10 cellular contexts compared by ENCODE assay signal in the genomic region with DNA sequence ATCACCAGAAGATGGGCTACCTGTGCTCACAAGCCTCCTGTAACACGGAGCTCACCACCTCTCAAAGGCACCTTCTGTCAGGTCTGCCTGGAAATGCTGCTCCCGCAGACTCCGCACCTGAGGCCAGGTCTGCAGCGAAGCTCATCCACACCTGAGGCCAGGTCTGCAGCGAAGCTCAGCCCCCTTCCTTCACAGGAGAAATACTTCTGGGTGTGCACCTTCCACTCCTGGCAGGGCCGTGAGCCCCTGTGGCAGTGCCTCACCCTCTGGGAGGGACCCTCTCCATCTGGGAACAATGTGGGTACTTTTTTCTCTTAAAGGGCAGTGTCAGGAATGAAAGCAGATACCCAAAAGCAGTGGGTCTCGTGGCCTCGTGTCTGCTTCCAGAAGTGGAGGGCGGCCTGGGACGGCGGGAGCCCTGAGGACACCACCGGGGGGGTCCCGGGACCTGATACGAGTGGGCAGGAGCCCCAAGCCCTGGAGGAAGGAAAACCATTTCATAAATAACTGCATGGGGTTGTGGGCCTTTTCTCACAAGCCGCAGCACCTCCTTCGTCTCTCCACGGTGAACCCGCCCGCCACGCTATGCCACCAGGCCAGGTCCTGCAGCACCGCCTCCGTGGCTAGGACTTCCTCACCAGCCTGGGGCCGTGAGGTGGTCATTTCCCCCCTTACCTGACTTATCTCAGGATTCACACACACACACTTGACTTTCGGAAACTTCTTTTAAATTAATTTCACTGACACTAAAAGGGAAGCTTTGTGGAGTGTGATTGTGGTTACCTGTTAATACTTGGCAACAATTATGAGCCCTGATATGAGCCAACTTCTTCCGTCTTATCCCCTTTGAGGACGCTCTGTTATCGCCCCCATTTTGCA. TPM values are rescaled to one million over a fixed set of nuclear protein-coding genes. Genes with fewer than 3 reads are reported as not detected.
DNase-seq lines count a peak whose midpoint lies in the region; ATAC-seq, FAIRE-seq and TF ChIP-seq lines count a peak whose summit lies in the region.
"Had no signal": no experiment of that assay in that cellular context is flagged by ENCODE, and none has a peak within 500 bp of the region (broad histone marks: within the 10 kb centered on the region; RNA-seq: fewer than 3 reads in every experiment).

No MANE protein-coding gene starts in this region.

- TF ChIP-seq EP300 in K562 (IDR thresholded peaks at IDR 0.05; ENCODE audit: low read length) = no peak
- TF ChIP-seq EP300 in neural cell (conservative IDR thresholded peaks at IDR 0.05; ENCODE audit: poor library complexity, severe bottlenecking) = no peak

- H3K4me3 ChIP-seq in Caco-2 (ENCODE audit: low read depth, low read length) = peak overlapping the region; percentile 81
- peak overlapping the region; percentile 68 for H3K4me3 ChIP-seq in K562
- H3K4me3 ChIP-seq in neural cell (ENCODE audit: low read length) = peak overlapping the region; percentile 87

- H3K27ac Mint-ChIP-seq in Caco-2 (ENCODE audit: unreplicated experiment) = no peak overlapping the region

- TF ChIP-seq POLR2A in K562 (conservative IDR thresholded peaks at IDR 0.05) = no peak

- peak; percentile 66 for FAIRE-seq in K562 (lab: Jason Lieb, UNC)

- H3K4me2 ChIP-seq in K562 (ENCODE audit: insufficient read depth, low read length) (peak overlapping the region; percentile 70), neural cell (ENCODE audit: low read length) (no peak overlapping the region)

- H3K27me3 Mint-ChIP-seq in Caco-2 (ENCODE audit: insufficient read depth, unreplicated experiment) = peaks cover 5% of the 10 kb centered on the region

- H3K36me3 ChIP-seq in Caco-2 (ENCODE audit: control insufficient read depth, insufficient read depth, low read length) = no peaks in the 10 kb centered on the region
- peaks cover 22% of the 10 kb centered on the region; the same call in 1 of the 3 replicates for H3K36me3 ChIP-seq in K562 (ENCODE audit: control insufficient read depth, insufficient read depth, low read length)
- H3K36me3 ChIP-seq in neural cell (ENCODE audit: insufficient read depth, low read length) = no peaks in the 10 kb centered on the region

- H3K4me1 Mint-ChIP-seq in Caco-2 (ENCODE audit: low read depth, unreplicated experiment) = peaks cover 2% of the 10 kb centered on the region

- peak overlapping the region; percentile 81 for H3K4me3 Mint-ChIP-seq in Caco-2 (ENCODE audit: unreplicated experiment)

- intact Hi-C loops in Caco-2 (cut with micrococcal nuclease; ENCODE audit: unreplicated experiment) (no loop called here), K562 (cut with micrococcal nuclease) (no loop called here)

- H3K27me3 ChIP-seq in Caco-2 (replicated peaks; ENCODE audit: control insufficient read depth, insufficient read depth, low read length) = no peaks in the 10 kb centered on the region
- H3K27me3 ChIP-seq in K562 (ENCODE audit: control insufficient read depth in 2 of 2, insufficient read depth in 2 of 2, low read length in 2 of 2) = peaks cover 0 to 9% of the 10 kb centered on the region in 2 experiments; a peak in 3 of 5 replicates
- peaks cover 31% of the 10 kb centered on the region for H3K27me3 ChIP-seq in neural cell (ENCODE audit: insufficient read depth, low read depth, low read length)

- peaks cover 35% of the 10 kb centered on the region for H3K79me2 ChIP-seq in K562 (ENCODE audit: control insufficient read depth, insufficient read depth, low read length)
- no peaks in the 10 kb centered on the region for H3K79me2 ChIP-seq in neural cell (replicated peaks; ENCODE audit: insufficient read depth, low read length)

- peaks cover 4% of the 10 kb centered on the region for H3K9me1 ChIP-seq in K562 (ENCODE audit: control insufficient read depth, insufficient read depth, low read length)

- 85% methylated on average over 25 of the region's 27 CpGs for WGBS in K562 (ENCODE audit: insufficient coverage, low coverage, missing lambda C conversion rate)

- no peaks in the 10 kb centered on the region for H3K9me2 ChIP-seq in neural cell (ENCODE audit: insufficient read depth, low read length)

- no peaks in the 10 kb centered on the region for H3K9me3 Mint-ChIP-seq in Caco-2 (ENCODE audit: unreplicated experiment)

- no peak for ATAC-seq in K562
- ATAC-seq in HG02763 (IDR thresholded peaks at IDR 0.05; ENCODE audit: unreplicated experiment) = no peak
- ATAC-seq in HG02885 (IDR thresholded peaks at IDR 0.05; ENCODE audit: poor library complexity, unreplicated experiment) = no peak
- ATAC-seq in GM18868 (IDR thresholded peaks at IDR 0.05; ENCODE audit: unreplicated experiment) = no peak

- POLR2A ChIA-PET in Caco-2 (lab: Charles Lee) (interaction anchor here (1.2 kb wide), 1 partner anchor 18 kb away, joined by 3 read pairs; no protein-coding TSS in a partner anchor), K562 (lab: Yijun Ruan, JAX) (interaction anchor here (0.6 to 1.2 kb wide), 2 partner anchors 10 to 18 kb away, joined by 3 to 4 read pairs; no protein-coding TSS in a partner anchor)

- no peaks in the 10 kb centered on the region for H3F3A ChIP-seq in neural cell (ENCODE audit: insufficient read depth, low read length, poor library complexity, severe bottlenecking)

- DNase-seq in Caco-2 (no peak), KG1 (lab: John Stamatoyannopoulos, UW) (peak; percentile 34), K562 (ENCODE audit: extremely low read depth in 1 of 4, low spot score in 3 of 4) (no peak), anterior cingulate cortex (lab: John Stamatoyannopoulos, UW) (no peak)
- DNase-seq: activated gamma-delta T cell treated with Interleukin-2 at 50 U/mL for 16 hours; stimulated activated CD4-positive, alpha-beta T cell treated with anti-CD3 and anti-CD28 coated beads, Interleukin-4, amount 100 ng/mL, for 4 hours had no signal

- peaks cover 14% of the 10 kb centered on the region for H3K36me3 Mint-ChIP-seq in Caco-2 (ENCODE audit: insufficient read depth, unreplicated experiment)

- H3K9ac ChIP-seq in K562 (ENCODE audit: insufficient read depth in 1 of 2, low read depth in 2 of 2, low read length in 2 of 2) (peak overlapping the region; percentile 76 to 94; a peak in 3 of 4 replicates), neural cell (ENCODE audit: low read length) (no peak overlapping the region)

- H2AFZ ChIP-seq in K562 (ENCODE audit: low read depth, low read length) = peak overlapping the region; percentile 96
- no peak overlapping the region for H2AFZ ChIP-seq in neural cell (ENCODE audit: low read depth, low read length)

- CTCF ChIA-PET in Caco-2 (lab: Charles Lee) = interaction anchor here (1.3 to 2.1 kb wide), 2 partner anchors 10 to 24 kb away, joined by 6 to 10 read pairs; no protein-coding TSS in a partner anchor
- CTCF ChIA-PET in K562 (lab: Yijun Ruan, JAX; ENCODE audit: low intra/inter-chr PET ratio) = no interaction called here

- H4K20me1 ChIP-seq in K562 (replicated peaks; ENCODE audit: control insufficient read depth, insufficient read depth, low read length) (peaks cover 21% of the 10 kb centered on the region), neural cell (ENCODE audit: insufficient read depth) (peaks cover 5% of the 10 kb centered on the region)

- no peak for TF ChIP-seq RAD21 in K562 (CRISPR knock-in tag; conservative IDR thresholded peaks at IDR 0.05 in 1 of 2, IDR thresholded peaks at IDR 0.05 in 1 of 2)
- TF ChIP-seq RAD21 in neural cell (conservative IDR thresholded peaks at IDR 0.05) = no peak

- H3K4me1 ChIP-seq in Caco-2 = peaks cover 16% of the 10 kb centered on the region
- H3K4me1 ChIP-seq in K562 (replicated peaks in 1 of 2; ENCODE audit: control insufficient read depth in 2 of 2, insufficient read depth in 2 of 2, low read length in 2 of 2) = peaks cover 10 to 67% of the 10 kb centered on the region in 2 experiments

- TF ChIP-seq CTCF in Caco-2 (IDR thresholded peaks at IDR 0.05; ENCODE audit: insufficient read depth in 1 of 2, low read depth in 1 of 2, low read length in 1 of 2, severe bottlenecking in 1 of 2, unreplicated experiment in 1 of 2) = no peak
- TF ChIP-seq CTCF in K562 (IDR thresholded peaks at IDR 0.05 in 2 of 3, conservative IDR thresholded peaks at IDR 0.05 in 1 of 3; ENCODE audit: insufficient read depth in 2 of 3, low read depth in 1 of 3, low read length in 3 of 3) = no peak
- TF ChIP-seq CTCF in neural cell (IDR thresholded peaks at IDR 0.05; ENCODE audit: poor library complexity, severe bottlenecking) = no peak

- in situ Hi-C loops in K562 (cut with MboI) = no loop called here

- H3K9me3 ChIP-seq in Caco-2 (no peaks in the 10 kb centered on the region), K562 (replicated peaks; ENCODE audit: control insufficient read depth, insufficient read depth, low read depth, low read length) (no peaks in the 10 kb centered on the region; the same call in 1 of the 2 replicates), neural cell (ENCODE audit: low read length) (no peaks in the 10 kb centered on the region)

- no TSS peak for BruUV-seq in Caco-2 (replicated peaks; lab: Mats Ljungman, UMichigan)
- BruUV-seq in K562 (replicated peaks; lab: Mats Ljungman, UMichigan) = no TSS peak

- H3K27ac ChIP-seq in K562 (ENCODE audit: extremely low read depth, low read depth, low read length) (peak overlapping the region; percentile 80; the same call in 1 of the 3 replicates), neural cell (ENCODE audit: low read length) (no peak overlapping the region)

TF ChIP-seq in K562, 482 proteins besides CTCF, POLR2A, EP300 and RAD21 (continues in another document):
- TF ChIP-seq SP2 (IDR thresholded peaks at IDR 0.05; ENCODE audit: extremely low read depth, low read depth, low read length, poor library complexity, severe bottlenecking) = no peak

RNA-seq across cellular contexts. Expression of gene SLCO4A1, which starts 1.2 kb away (rescaled TPM):
- total RNA-seq in Caco-2 (2022) (18.7 and 23.6 TPM in 2 replicates), K562 (2014; rRNA removed) (16.2 and 26.3 TPM in 2 replicates), K562 (2014; rRNA removed; fragmentation: Illumina TruSeq; extraction: Trizol) (6.8 and 7.3 TPM in 2 replicates), K562 (2015; rRNA removed; fragmentation: Illumina TruSeq; extraction: Trizol) (12.1 and 13.9 TPM in 2 replicates), K562 (2021) (21.9 and 25.2 TPM in 2 replicates)
- 21.8 and 48.7 TPM in 2 replicates for total RNA-seq in K562 (2011; cell fraction: chromatin; rRNA removed; ENCODE audit: low replicate concordance)
- 35.3 and 40.5 TPM in 2 replicates for total RNA-seq in K562 (2011; cell fraction: nucleolus; rRNA removed)
- 24.4 TPM in 2 replicates for total RNA-seq in K562 (2011; cell fraction: nucleoplasm; rRNA removed)
- polyA plus RNA-seq in K562 (2011; rRNA removed) (12.3 and 13.2 TPM in 2 replicates), K562 (2014; fragmentation: Illumina TruSeq; extraction: Trizol) (13.6 and 15.4 TPM in 2 replicates), K562 (2014; fragmentation: Nextera tagmentation; extraction: Ambion mirVana) (1 to 10 TPM; 1.6 to 3.1 TPM), K562 (2014; rRNA removed) (12.8 and 17.7 TPM in 2 replicates), neural cell (2.5 and 3.5 TPM in 2 replicates)
- 10.5 and 25.9 TPM in 2 replicates for polyA plus RNA-seq in K562 (2011; cell fraction: cytosol; rRNA removed)
- polyA plus RNA-seq in K562 (2011; cell fraction: nucleus; rRNA removed) = 46.8 and 83.4 TPM in 2 replicates
- 6.1 and 15.2 TPM in 2 replicates for polyA plus RNA-seq in K562 (2012)
- 5.1 and 5.5 TPM in 2 replicates for polyA minus RNA-seq in K562 (2011; rRNA and poly(A)+ RNA removed)
- 13.4 and 13.6 TPM in 2 replicates for polyA minus RNA-seq in K562 (2011; cell fraction: cytosol; rRNA and poly(A)+ RNA removed)
- polyA minus RNA-seq in K562 (2011; cell fraction: nucleus; rRNA and poly(A)+ RNA removed) = 11.7 and 15.8 TPM in 2 replicates
- polyA minus RNA-seq in neural cell = 1.5 and 1.7 TPM in 2 replicates
